In genomic region chr15:80834402-80834801, GRCh38 we compare ENCODE assay signal across 21 cellular contexts.
"Had no signal": no experiment of that assay in that cellular context is flagged by ENCODE, and none has a peak within 500 bp of the region (broad histone marks: within the 10 kb centered on the region; RNA-seq: fewer than 3 reads in every experiment).

No MANE protein-coding gene starts in this region.

- DNase-seq: effector memory CD8-positive, alpha-beta T cell; esophagus squamous epithelium; foreskin fibroblast; glutamatergic neuron; islet precursor cell; left ventricle myocardium inferior; lower lobe of right lung; mesenchymal stem cell; naive B cell; occipital lobe; psoas muscle; retina; right lobe of liver; stimulated activated CD4-positive, alpha-beta T cell treated with anti-CD3 and anti-CD28 coated beads, Interleukin-4, amount 100 ng/mL, for 1 hour; stimulated activated CD8-positive, alpha-beta memory T cell treated with anti-CD3 and anti-CD28 coated beads, Interleukin-4, amount 100 ng/mL, for 48 hours; stimulated activated naive CD8-positive, alpha-beta T cell treated with anti-CD3 and anti-CD28 coated beads, Interleukin-15, Interleukin-2, amounts not matched to agents 100 U/mL and 50 U/mL, for 24 hours; thyroid gland had no signal

- ATAC-seq: effector memory CD8-positive, alpha-beta T cell; gastroesophageal sphincter; lower lobe of right lung; psoas muscle; right lobe of liver; stimulated activated effector memory CD8-positive, alpha-beta T cell treated with anti-CD3 and anti-CD28 coated beads, Interleukin-12 subunit alpha, Interleukin-12 subunit beta, amount 100 ng/mL, for 72 hours; stimulated activated naive CD8-positive, alpha-beta T cell treated with anti-CD3 and anti-CD28 coated beads, Interleukin-15, Interleukin-2, amounts not matched to agents 100 U/mL and 50 U/mL, for 24 hours had no signal

- H3K27me3 ChIP-seq: gastroesophageal sphincter, right lobe of liver, suprapubic skin, thyroid gland had no signal

- H3K4me1 ChIP-seq: left ventricle myocardium inferior, lower lobe of right lung, psoas muscle, right lobe of liver, suprapubic skin, thyroid gland had no signal

- H3K27ac ChIP-seq: epithelial cell of prostate, esophagus squamous epithelium, gastroesophageal sphincter, left ventricle myocardium inferior, lower lobe of right lung, psoas muscle, right lobe of liver, suprapubic skin, thyroid gland had no signal

- H3K4me3 ChIP-seq: esophagus squamous epithelium, gastroesophageal sphincter, left ventricle myocardium inferior, lower lobe of right lung, psoas muscle, right lobe of liver, suprapubic skin, thyroid gland had no signal

- H3K36me3 ChIP-seq: esophagus squamous epithelium, gastroesophageal sphincter, left ventricle myocardium inferior, lower lobe of right lung, right lobe of liver, suprapubic skin, thyroid gland had no signal

- H3K9me3 ChIP-seq: esophagus squamous epithelium, gastroesophageal sphincter, left ventricle myocardium inferior, lower lobe of right lung, psoas muscle, right lobe of liver, suprapubic skin, thyroid gland had no signal
